In genomic region chr7:98223898-98224700, GRCh38 we compare ENCODE assay signal across 15 cellular contexts. TPM values are rescaled to one million over a fixed set of nuclear protein-coding genes. Genes with fewer than 3 reads are reported as not detected.
DNase-seq lines count a peak whose midpoint lies in the region; ATAC-seq and TF ChIP-seq lines count a peak whose summit lies in the region.
"Had no signal": no experiment of that assay in that cellular context is flagged by ENCODE, and none has a peak within 500 bp of the region (broad histone marks: within the 10 kb centered on the region; RNA-seq: fewer than 3 reads in every experiment).

No MANE protein-coding gene starts in this region.

- H3K9me3 ChIP-seq in right atrium auricular region (no peaks in the 10 kb centered on the region), lower lobe of right lung (no peaks in the 10 kb centered on the region), upper lobe of right lung (no peaks in the 10 kb centered on the region)

- H3K4me1 Mint-ChIP-seq in T-cell, result peaks cover 6 to 8% (median 6%) of the 10 kb centered on the region in 3 donors

- intact Hi-C loops in Right ventricle myocardium superior (cut with DNase I), result no loop called here
- intact Hi-C loops in lower lobe of right lung (cut with DNase I), result no loop called here
- intact Hi-C loops in upper lobe of right lung (cut with DNase I), result no loop called here

- DNase-seq in Right ventricle myocardium superior (peak; percentile 29), right atrium auricular region (ENCODE audit: low spot score) (no peak), foreskin keratinocyte (no peak), lower lobe of right lung (peak; percentile 34), upper lobe of right lung (peak; percentile 59), T-cell (no peak), NCI-H128 (lab: John Stamatoyannopoulos, UW; ENCODE audit: unreplicated experiment) (no peak), NCI-H2029 treated with DMSO at 0.1 percent for 48 hours (lab: John Stamatoyannopoulos, UW) (no peak)
- DNase-seq: Calu3; CD4-positive, alpha-beta T cell; DMS79 treated with DMSO at 0.1 percent for 48 hours; GOT3; KG1; NCI-H1048 had no signal

- no peak overlapping the region for H3K4me3 Mint-ChIP-seq in T-cell
- H3K4me3 Mint-ChIP-seq: CD4-positive, alpha-beta T cell had no signal

- H3K27ac ChIP-seq in right atrium auricular region (no peak overlapping the region), foreskin keratinocyte (no peak overlapping the region), lower lobe of right lung (no peak overlapping the region), upper lobe of right lung (no peak overlapping the region)

- CTCF ChIA-PET in T-cell (lab: Charles Lee), result no interaction called here

- no peak overlapping the region for H3K27ac Mint-ChIP-seq in T-cell
- H3K27ac Mint-ChIP-seq: CD4-positive, alpha-beta T cell had no signal

- ATAC-seq in Right ventricle myocardium superior (ENCODE audit: poor library complexity) (no peak), foreskin keratinocyte (peak; percentile 19), lower lobe of right lung (no peak), upper lobe of right lung (peak; percentile 4), T-cell (replicated peaks in 1 of 4) (no peak)

- no peaks in the 10 kb centered on the region for H3K27me3 ChIP-seq in right atrium auricular region
- H3K27me3 ChIP-seq in foreskin keratinocyte, result no peaks in the 10 kb centered on the region
- no peaks in the 10 kb centered on the region for H3K27me3 ChIP-seq in lower lobe of right lung (ENCODE audit: low read depth)
- H3K27me3 ChIP-seq in upper lobe of right lung, result no peaks in the 10 kb centered on the region

- no peaks in the 10 kb centered on the region for H3K9me3 Mint-ChIP-seq in T-cell
- H3K9me3 Mint-ChIP-seq: CD4-positive, alpha-beta T cell had no signal

- H3K27me3 Mint-ChIP-seq in T-cell, result no peaks in the 10 kb centered on the region
- H3K27me3 Mint-ChIP-seq: CD4-positive, alpha-beta T cell had no signal

- H3K4me1 ChIP-seq in right atrium auricular region, result no peaks in the 10 kb centered on the region
- H3K4me1 ChIP-seq in foreskin keratinocyte, result no peaks in the 10 kb centered on the region
- no peaks in the 10 kb centered on the region for H3K4me1 ChIP-seq in lower lobe of right lung
- H3K4me1 ChIP-seq in upper lobe of right lung, result no peaks in the 10 kb centered on the region

- POLR2A ChIA-PET in T-cell (lab: Charles Lee), result no interaction called here

- H3K36me3 ChIP-seq in right atrium auricular region (peaks cover 14% of the 10 kb centered on the region), lower lobe of right lung (peaks cover 81% of the 10 kb centered on the region), upper lobe of right lung (peaks cover 66% of the 10 kb centered on the region)

- no peak for TF ChIP-seq CTCF in right atrium auricular region (IDR thresholded peaks at IDR 0.05)
- TF ChIP-seq CTCF in foreskin keratinocyte (conservative IDR thresholded peaks at IDR 0.05), result no peak
- no peak for TF ChIP-seq CTCF in lower lobe of right lung (IDR thresholded peaks at IDR 0.05)
- no peak for TF ChIP-seq CTCF in upper lobe of right lung (IDR thresholded peaks at IDR 0.05)

- H3K4me3 ChIP-seq in right atrium auricular region, result no peak overlapping the region
- no peak overlapping the region for H3K4me3 ChIP-seq in lower lobe of right lung
- no peak overlapping the region for H3K4me3 ChIP-seq in upper lobe of right lung

- peaks cover 31% of the 10 kb centered on the region for H3K36me3 Mint-ChIP-seq in T-cell

RNA-seq across cellular contexts. Expression of gene BHLHA15, which starts 12.9 kb away (rescaled TPM):
- not detected for total RNA-seq in Right ventricle myocardium superior
- under 1 TPM in 1 of 2 donors, not detected in 1; 0.83 TPM for total RNA-seq in right atrium auricular region
- total RNA-seq in foreskin keratinocyte, result 0.25 and 0.34 TPM in 2 replicates
- polyA plus RNA-seq in foreskin keratinocyte, result 0.15 TPM in 1 of 2 replicates, not detected in the other
- total RNA-seq in lower lobe of right lung, result 1.2 TPM
- total RNA-seq in upper lobe of right lung, result 0.81 TPM
- total RNA-seq in T-cell, result under 1 TPM in 1 of 5 donors, not detected in 4; 0.55 TPM
- total RNA-seq: CD4-positive, alpha-beta T cell; M059J had no signal

RNA-seq across cellular contexts. Expression of gene TECPR1, which starts 27.9 kb away (rescaled TPM):
- total RNA-seq in Right ventricle myocardium superior, result 16.1 TPM
- total RNA-seq in right atrium auricular region, result 10 to 100 TPM; 11.5 to 13.9 TPM
- 6.0 and 8.1 TPM in 2 replicates for total RNA-seq in foreskin keratinocyte
- 2.6 and 3.0 TPM in 2 replicates for polyA plus RNA-seq in foreskin keratinocyte
- total RNA-seq in lower lobe of right lung, result 50.1 TPM
- 55.2 TPM for total RNA-seq in upper lobe of right lung
- total RNA-seq in T-cell, result 100 to 1,000 TPM; 118 to 192 (median 162) TPM

RNA-seq across cellular contexts. Expression of gene BRI3, which starts 57.4 kb away (rescaled TPM):
- total RNA-seq in Right ventricle myocardium superior, result 222 TPM
- 10 to 100 TPM; 55.6 to 61.1 TPM for total RNA-seq in right atrium auricular region
- total RNA-seq in foreskin keratinocyte, result 60.4 and 62.7 TPM in 2 replicates
- polyA plus RNA-seq in foreskin keratinocyte, result 110 and 119 TPM in 2 replicates
- 516 TPM for total RNA-seq in lower lobe of right lung
- 530 TPM for total RNA-seq in upper lobe of right lung
- 10 to 100 TPM; 53.4 to 73.0 (median 61.2) TPM for total RNA-seq in T-cell

Comparison
In these comparisons a context has a peak if more than half of its experiments do, and no peak if none do; other contexts are left out.
1. DNase-seq: peak in Right ventricle myocardium superior (single experiment), lower lobe of right lung (single experiment) and upper lobe of right lung (single experiment); none in right atrium auricular region (single experiment), foreskin keratinocyte (0 of 2), T-cell (0 of 34), NCI-H128 (single experiment) and NCI-H2029 treated with DMSO at 0.1 percent for 48 hours (single experiment).
2. ATAC-seq: peak in foreskin keratinocyte (single experiment) and upper lobe of right lung (single experiment); none in Right ventricle myocardium superior (single experiment), lower lobe of right lung (0 of 2) and T-cell (0 of 4).